In genomic region chr18:650428-650858, GRCh38 we compare ENCODE assay signal across 10 cellular contexts. TPM values are rescaled to one million over a fixed set of nuclear protein-coding genes. Genes with fewer than 3 reads are reported as not detected.
A peak's percentile ranks its signal among the peaks of the same experiment; 100 is the strongest.
DNase-seq lines count a peak whose midpoint lies in the region; ATAC-seq lines count a peak whose summit lies in the region.
"Had no signal": no experiment of that assay in that cellular context is flagged by ENCODE, and none has a peak within 500 bp of the region (broad histone marks: within the 10 kb centered on the region; RNA-seq: fewer than 3 reads in every experiment).

No MANE protein-coding gene starts in this region.

- DNase-seq in AML-193 (lab: John Stamatoyannopoulos, UW), result peak; percentile 56 to 73
- DNase-seq in NOMO-1 treated with DMSO at 0.1 percent for 48 hours (lab: John Stamatoyannopoulos, UW; ENCODE audit: unreplicated experiment), result peak; percentile 90
- no peak for DNase-seq in DMS 273 (lab: John Stamatoyannopoulos, UW; ENCODE audit: unreplicated experiment)
- no peak for DNase-seq in cerebellum (ENCODE audit: low spot score)
- DNase-seq in NCI-H2081 (lab: John Stamatoyannopoulos, UW), result no peak
- DNase-seq in stimulated activated CD4-positive, alpha-beta T cell treated with anti-CD3 and anti-CD28 coated beads, Interleukin-2, amount 100 ng/mL, for 24 hours, result no peak

- ATAC-seq in GM19023 (IDR thresholded peaks at IDR 0.05; ENCODE audit: unreplicated experiment), result peak; percentile 87
- ATAC-seq in HG02981 (IDR thresholded peaks at IDR 0.05; ENCODE audit: unreplicated experiment), result peak; percentile 99
- ATAC-seq: Panc1 had no signal

RNA-seq across cellular contexts. Expression of gene TYMS, which starts 7.0 kb away (rescaled TPM):
- total RNA-seq in cerebellum, result 16.2 TPM

RNA-seq across cellular contexts. Expression of gene CLUL1, which starts 53.7 kb away (rescaled TPM):
- 21.1 TPM for total RNA-seq in cerebellum
- total RNA-seq: mesenteric fat pad had no signal

Comparison
In these comparisons a context has a peak if more than half of its experiments do, and no peak if none do; other contexts are left out.
1. DNase-seq: peak in AML-193 (2 of 2) and NOMO-1 treated with DMSO at 0.1 percent for 48 hours (single experiment); none in DMS 273 (single experiment), cerebellum (single experiment), NCI-H2081 (0 of 2) and stimulated activated CD4-positive, alpha-beta T cell treated with anti-CD3 and anti-CD28 coated beads, Interleukin-2, amount 100 ng/mL, for 24 hours (0 of 2).